In genomic region chr2:220226076-220226475, GRCh38 we compare ENCODE assay signal across 23 cellular contexts.
DNase-seq lines count a peak whose midpoint lies in the region; ATAC-seq and TF ChIP-seq lines count a peak whose summit lies in the region.
"Had no signal": no experiment of that assay in that cellular context is flagged by ENCODE, and none has a peak within 500 bp of the region (broad histone marks: within the 10 kb centered on the region; RNA-seq: fewer than 3 reads in every experiment).

No MANE protein-coding gene starts in this region.

- peak overlapping the region in 2 of 3 experiments; percentile 8 to 29 for H3K27ac Mint-ChIP-seq in nephron
- H3K27ac Mint-ChIP-seq: GM23338 had no signal

- no peaks in the 10 kb centered on the region for H3K79me1 ChIP-seq in IMR-90 (ENCODE audit: low read depth in 1 of 2, low read length in 2 of 2)

- in situ Hi-C loops in IMR-90 (cut with MboI; ENCODE audit: low sequenced_read_pairs) = no loop called here

- peak overlapping the region; percentile 70; the same call in 1 of the 2 replicates for H3K56ac ChIP-seq in IMR-90 (ENCODE audit: extremely low read depth, insufficient read depth, low read length)

- peak overlapping the region; percentile 91 for H3K18ac ChIP-seq in IMR-90 (ENCODE audit: low read depth, low read length)

- peak overlapping the region; percentile 86 for H3K14ac ChIP-seq in IMR-90 (replicated peaks; ENCODE audit: low read depth, low read length)

- H3K9ac ChIP-seq in IMR-90 (ENCODE audit: low read depth, low read length) (no peak overlapping the region), adipocyte (ENCODE audit: low read length) (no peak overlapping the region)

- intact Hi-C loops in IMR-90 (cut with micrococcal nuclease) = loop anchor here (5.0 to 10.0 kb wide), 7 partner anchors 51 to 871 kb away; no protein-coding TSS in a partner anchor
- intact Hi-C loops in posterior cingulate gyrus (cut with DNase I) = no loop called here
- intact Hi-C loops in A673 (cut with micrococcal nuclease; ENCODE audit: unreplicated experiment) = no loop called here
- intact Hi-C loops in ascending aorta (cut with DNase I) = no loop called here

- H3K4me3 ChIP-seq in AG10803 (ENCODE audit: low read length) = no peak overlapping the region
- no peak overlapping the region for H3K4me3 ChIP-seq in IMR-90 (ENCODE audit: insufficient read depth, low read depth, low read length)
- no peak overlapping the region for H3K4me3 ChIP-seq in adipocyte (ENCODE audit: low read length)
- no peak overlapping the region for H3K4me3 ChIP-seq in A673 (ENCODE audit: low read depth, low read length, poor library complexity, severe bottlenecking)
- no peak overlapping the region for H3K4me3 ChIP-seq in ascending aorta
- H3K4me3 ChIP-seq: GM23338 had no signal

- ATAC-seq in IMR-90 (ENCODE audit: low read depth) = no peak
- ATAC-seq in HG03108 (IDR thresholded peaks at IDR 0.05; ENCODE audit: unreplicated experiment) = no peak
- ATAC-seq: GM23338, HepG2, Right ventricle myocardium inferior had no signal

- no peak overlapping the region for H3K4me2 ChIP-seq in IMR-90 (ENCODE audit: low read depth, low read length)
- H3K4me2 ChIP-seq: GM23338 had no signal

- H2AK9ac ChIP-seq in IMR-90 (replicated peaks; ENCODE audit: low read depth, low read length, poor library complexity) = no peak overlapping the region

- no peak overlapping the region for H2AFZ ChIP-seq in IMR-90 (replicated peaks; ENCODE audit: low read length, poor library complexity)
- H2AFZ ChIP-seq: GM23338 had no signal

- peak overlapping the region; percentile 99 for H2BK5ac ChIP-seq in IMR-90 (ENCODE audit: low read depth, low read length, poor library complexity, severe bottlenecking)

- WGBS in IMR-90 (ENCODE audit: extremely low coverage in 2 of 2, insufficient read length in 1 of 2), 2 experiments = 85% methylated on average over 2 of the region's 2 CpGs; no CpG with 5 or more reads in 1 of the 2 experiments

- DNase-seq in AG10803 (ENCODE audit: low read depth) (peak; percentile 6), IMR-90 (no peak), adipocyte (ENCODE audit: low read depth) (peak; percentile 4), posterior cingulate gyrus (no peak), A673 (ENCODE audit: low spot score) (no peak), ascending aorta (ENCODE audit: low spot score in 2 of 2) (no peak)
- DNase-seq: ACHN, AML-193, COR-L47, GF-D8, HCEC 1CT, KG1, MV-4-11, NCI-H1694 treated with DMSO at 0.1 percent for 48 hours, NCI-H2107, NCI-H2227 treated with DMSO at 0.1 percent for 48 hours, NCI-H524 treated with DMSO at 0.1 percent for 48 hours had no signal

- H4K8ac ChIP-seq in IMR-90 (ENCODE audit: low read depth in 2 of 2, low read length in 2 of 2) = peak overlapping the region; percentile 65 to 79

- H3K27ac ChIP-seq in IMR-90 (ENCODE audit: insufficient read depth, low read length) (peak overlapping the region; percentile 80; the same call in 1 of the 2 replicates), A673 (ENCODE audit: low read depth, low read length, poor library complexity, severe bottlenecking) (no peak overlapping the region), ascending aorta (no peak overlapping the region)
- H3K27ac ChIP-seq: C4-2B had no signal

- dilution Hi-C loops in IMR-90 (cut with HindIII; ENCODE audit: low sequenced_read_pairs, unreplicated experiment) = no loop called here

- POLR2A ChIA-PET in IMR-90 (lab: Charles Lee; ENCODE audit: unreplicated experiment) = no interaction called here
- POLR2A ChIA-PET in A673 (lab: Charles Lee; ENCODE audit: low non-redundant PET) = no interaction called here

- peak overlapping the region; percentile 87 for H2BK120ac ChIP-seq in IMR-90 (ENCODE audit: low read depth, low read length)

- peak overlapping the region; percentile 74 for H3K4ac ChIP-seq in IMR-90 (ENCODE audit: low read depth, low read length)

- TF ChIP-seq RAD21 in IMR-90 (IDR thresholded peaks at IDR 0.05; ENCODE audit: low read length) = no peak

- H3K9me1 ChIP-seq in IMR-90 (ENCODE audit: insufficient read depth, low read length) = peaks cover 13% of the 10 kb centered on the region

- H2BK20ac ChIP-seq in IMR-90 (ENCODE audit: low read depth, low read length) = peak overlapping the region; percentile 84

- no peak overlapping the region for H3K4me3 Mint-ChIP-seq in nephron
- H3K4me3 Mint-ChIP-seq: GM23338 had no signal

- no peaks in the 10 kb centered on the region for H3K9me3 ChIP-seq in IMR-90 (ENCODE audit: control insufficient read depth, insufficient read depth, low read length)
- H3K9me3 ChIP-seq in adipocyte (ENCODE audit: control insufficient read depth, low read length) = no peaks in the 10 kb centered on the region
- no peaks in the 10 kb centered on the region for H3K9me3 ChIP-seq in A673 (ENCODE audit: low read depth, low read length, poor library complexity, severe bottlenecking)
- H3K9me3 ChIP-seq in ascending aorta = no peaks in the 10 kb centered on the region

- 0 out of 2 replicates have a peak overlapping the region, but pooled peaks have one; percentile 55 for H3K23ac ChIP-seq in IMR-90 (ENCODE audit: low read depth, low read length)

- H3K9me3 Mint-ChIP-seq in nephron = no peaks in the 10 kb centered on the region
- H3K9me3 Mint-ChIP-seq: GM23338 had no signal

- BruUV-seq in IMR-90 (replicated peaks; lab: Mats Ljungman, UMichigan) (no TSS peak), A673 (replicated peaks; lab: Mats Ljungman, UMichigan) (no TSS peak)

- TF ChIP-seq CTCF in AG10803 (conservative IDR thresholded peaks at IDR 0.05; ENCODE audit: low read length) (no peak), IMR-90 (conservative IDR thresholded peaks at IDR 0.05; ENCODE audit: low read depth, low read length) (no peak), nephron (IDR thresholded peaks at IDR 0.05; ENCODE audit: unreplicated experiment in 3 of 3) (no peak), A673 (conservative IDR thresholded peaks at IDR 0.05; ENCODE audit: low read depth, low read length) (no peak), ascending aorta (IDR thresholded peaks at IDR 0.05) (no peak)

- peaks cover 18% of the 10 kb centered on the region for H3K4me1 ChIP-seq in IMR-90 (ENCODE audit: control insufficient read depth, insufficient read depth, low read length)
- peaks cover 52% of the 10 kb centered on the region for H3K4me1 ChIP-seq in adipocyte (ENCODE audit: control insufficient read depth, insufficient read depth, low read length)
- H3K4me1 ChIP-seq in A673 (ENCODE audit: insufficient read depth, low read length, poor library complexity, severe bottlenecking) = peaks cover 7% of the 10 kb centered on the region
- H3K4me1 ChIP-seq in ascending aorta = no peaks in the 10 kb centered on the region

- peak overlapping the region; percentile 88 for H4K91ac ChIP-seq in IMR-90 (ENCODE audit: insufficient read depth, low read depth, low read length)

- H3K36me3 Mint-ChIP-seq in nephron (ENCODE audit: low read depth) = no peaks in the 10 kb centered on the region

- H3K27me3 ChIP-seq in IMR-90 (ENCODE audit: control insufficient read depth, insufficient read depth, low read length) (no peaks in the 10 kb centered on the region), adipocyte (replicated peaks; ENCODE audit: control insufficient read depth, insufficient read depth, low read length) (no peaks in the 10 kb centered on the region), A673 (replicated peaks; ENCODE audit: insufficient read depth, low read depth, low read length, poor library complexity) (no peaks in the 10 kb centered on the region), ascending aorta (no peaks in the 10 kb centered on the region)

- H4K20me1 ChIP-seq in IMR-90 (ENCODE audit: insufficient read depth, low read length) = no peaks in the 10 kb centered on the region

- H3K4me1 Mint-ChIP-seq in nephron = peaks cover 56% of the 10 kb centered on the region

- peak overlapping the region; percentile 89 for H4K5ac ChIP-seq in IMR-90 (ENCODE audit: low read depth, low read length)

- CTCF ChIA-PET in IMR-90 (lab: Yijun Ruan, JAX) (interaction anchor here (0.6 kb wide), 1 partner anchor 210 kb away, joined by 4 read pairs; no protein-coding TSS in a partner anchor), A673 (lab: Charles Lee) (no interaction called here)

- H2AK5ac ChIP-seq in IMR-90 (ENCODE audit: low read depth, low read length) = peak overlapping the region; percentile 70; the same call in 1 of the 2 replicates

- peak overlapping the region; percentile 95; the same call in 2 of the 3 replicates for H2BK15ac ChIP-seq in IMR-90 (ENCODE audit: low read depth, low read length)

- TF ChIP-seq POLR2A in IMR-90 (IDR thresholded peaks at IDR 0.05; ENCODE audit: low read depth, low read length) = no peak

- no peaks in the 10 kb centered on the region for H3K36me3 ChIP-seq in IMR-90 (ENCODE audit: control insufficient read depth, insufficient read depth, low read length)
- no peaks in the 10 kb centered on the region for H3K36me3 ChIP-seq in adipocyte (ENCODE audit: control insufficient read depth, insufficient read depth, low read length, severe bottlenecking)
- no peaks in the 10 kb centered on the region for H3K36me3 ChIP-seq in A673 (ENCODE audit: insufficient read depth, low read length, poor library complexity, severe bottlenecking)
- no peaks in the 10 kb centered on the region for H3K36me3 ChIP-seq in ascending aorta

- no peaks in the 10 kb centered on the region for H3K27me3 Mint-ChIP-seq in nephron (ENCODE audit: low read depth)

TF ChIP-seq in IMR-90, 13 proteins besides CTCF, POLR2A, EP300 and RAD21 (continues in another document):
- TF ChIP-seq ELK1 (IDR thresholded peaks at IDR 0.05; ENCODE audit: borderline replicate concordance, low read depth, low read length) (no peak), RFX5 (IDR thresholded peaks at IDR 0.05; ENCODE audit: low read depth, low read length) (no peak), MAFK (IDR thresholded peaks at IDR 0.05; ENCODE audit: low read depth, low read length) (no peak), BHLHE40 (IDR thresholded peaks at IDR 0.05; ENCODE audit: low read depth, low read length) (no peak), NFE2L2 (IDR thresholded peaks at IDR 0.05; ENCODE audit: low read depth, low read length) (no peak), USF2 (IDR thresholded peaks at IDR 0.05; ENCODE audit: low read depth, low read length) (no peak)

Comparison
In these comparisons a context has a peak if more than half of its experiments do, and no peak if none do; other contexts are left out.
1. DNase-seq: peak in AG10803 (single experiment) and adipocyte (single experiment); none in IMR-90 (single experiment), posterior cingulate gyrus (0 of 10), A673 (single experiment) and ascending aorta (0 of 2).